Comparison of ENCODE assay signal across 12 cellular contexts in genomic region chr13:103788061-103788652, GRCh38.
DNase-seq lines count a peak whose midpoint lies in the region; ATAC-seq and TF ChIP-seq lines count a peak whose summit lies in the region.
"Had no signal": no experiment of that assay in that cellular context is flagged by ENCODE, and none has a peak within 500 bp of the region (broad histone marks: within the 10 kb centered on the region; RNA-seq: fewer than 3 reads in every experiment).

No MANE protein-coding gene starts in this region.

- H3K4me1 ChIP-seq in mammary epithelial cell (ENCODE audit: insufficient read depth, low read length) (no peaks in the 10 kb centered on the region), neuronal stem cell (ENCODE audit: control insufficient read depth in 2 of 2, insufficient read depth in 1 of 2, low read depth in 1 of 2, low read length in 2 of 2) (no peaks in the 10 kb centered on the region)

- H3K27ac Mint-ChIP-seq in MCF 10A (ENCODE audit: low read depth, unreplicated experiment) = no peak overlapping the region
- H3K27ac Mint-ChIP-seq: activated naive CD8-positive, alpha-beta T cell treated with anti-CD3 and anti-CD28 coated beads, Interleukin-2, amount 50 U/mL, for 24 hours; stimulated activated naive CD8-positive, alpha-beta T cell treated with anti-CD3 and anti-CD28 coated beads, Interleukin-15, amount 100 ng/mL, for 72 hours; T-helper 1 cell treated with Interleukin-12 subunit alpha and Interleukin-12 subunit beta and Interleukin-4 antibody, amounts not matched to agents 30 μg/mL and 1 μg/mL, for 36 hours had no signal

- CTCF ChIA-PET in MCF 10A (lab: Yijun Ruan, JAX) = interaction anchor here (0.9 kb wide), 1 partner anchor 599 kb away, joined by 4 read pairs; no protein-coding TSS in a partner anchor
- CTCF ChIA-PET in mammary epithelial cell (lab: Charles Lee; ENCODE audit: low non-redundant PET) = no interaction called here

- no peak overlapping the region for H4K91ac ChIP-seq in neuronal stem cell (ENCODE audit: low read depth, low read length, poor library complexity)

- no peak overlapping the region for H3K4ac ChIP-seq in neuronal stem cell (ENCODE audit: low read length)

- no peak for ATAC-seq in HG03457 (IDR thresholded peaks at IDR 0.05; ENCODE audit: unreplicated experiment)
- ATAC-seq: activated naive CD8-positive, alpha-beta T cell treated with anti-CD3 and anti-CD28 coated beads, Interleukin-2, amount 50 U/mL, for 24 hours; stimulated activated naive CD8-positive, alpha-beta T cell treated with anti-CD3 and anti-CD28 coated beads, Interleukin-15, amount 100 ng/mL, for 72 hours had no signal

- DNase-seq in MCF 10A (ENCODE audit: unreplicated experiment) (peak; percentile 39), mammary epithelial cell (no peak), OCI-M1 (lab: John Stamatoyannopoulos, UW) (peak; percentile 31), glomerular visceral epithelial cell (ENCODE audit: extremely low spot score) (peak; percentile 4), retinal pigment epithelial cell (ENCODE audit: low read depth) (no peak), neuronal stem cell (ENCODE audit: low spot score) (no peak)
- no peak for DNase-seq in stimulated activated CD4-positive, alpha-beta T cell treated with anti-CD3 and anti-CD28 coated beads, Interleukin-12 subunit alpha, Interleukin-12 subunit beta, amount 100 ng/mL, for 4 hours
- DNase-seq: activated naive CD8-positive, alpha-beta T cell treated with anti-CD3 and anti-CD28 coated beads, Interleukin-2, amount 50 U/mL, for 24 hours; stimulated activated naive CD8-positive, alpha-beta T cell treated with anti-CD3 and anti-CD28 coated beads, Interleukin-15, amount 100 ng/mL, for 72 hours had no signal

- in situ Hi-C loops in mammary epithelial cell (cut with MboI; ENCODE audit: low sequenced_read_pairs in 2 of 2) = no loop called here

- no peaks in the 10 kb centered on the region for H3K79me2 ChIP-seq in mammary epithelial cell (ENCODE audit: insufficient read depth, low read length)

- H3K36me3 Mint-ChIP-seq in MCF 10A (ENCODE audit: insufficient read depth, unreplicated experiment) = no peaks in the 10 kb centered on the region

- no peak overlapping the region for H4K8ac ChIP-seq in neuronal stem cell (ENCODE audit: low read depth, low read length)

- H2BK15ac ChIP-seq in neuronal stem cell (ENCODE audit: low read length) = no peak overlapping the region

- dilution Hi-C loops in mammary epithelial cell (cut with HindIII; ENCODE audit: low sequenced_read_pairs) = no loop called here

- H3K27me3 Mint-ChIP-seq in MCF 10A (ENCODE audit: insufficient read depth, unreplicated experiment) = no peaks in the 10 kb centered on the region
- H3K27me3 Mint-ChIP-seq: activated naive CD8-positive, alpha-beta T cell treated with anti-CD3 and anti-CD28 coated beads, Interleukin-2, amount 50 U/mL, for 24 hours; stimulated activated naive CD8-positive, alpha-beta T cell treated with anti-CD3 and anti-CD28 coated beads, Interleukin-15, amount 100 ng/mL, for 72 hours had no signal

- H2AK5ac ChIP-seq in neuronal stem cell (ENCODE audit: low read depth, low read length) = no peak overlapping the region

- no peak overlapping the region for H3K14ac ChIP-seq in neuronal stem cell (ENCODE audit: low read length)

- H3K9ac ChIP-seq in mammary epithelial cell (ENCODE audit: insufficient read depth, low read length) (no peak overlapping the region), neuronal stem cell (ENCODE audit: low read depth, low read length, poor library complexity) (no peak overlapping the region)

- no peak overlapping the region for H3K4me3 Mint-ChIP-seq in MCF 10A (ENCODE audit: unreplicated experiment)
- H3K4me3 Mint-ChIP-seq: activated naive CD8-positive, alpha-beta T cell treated with anti-CD3 and anti-CD28 coated beads, Interleukin-2, amount 50 U/mL, for 24 hours; stimulated activated naive CD8-positive, alpha-beta T cell treated with anti-CD3 and anti-CD28 coated beads, Interleukin-15, amount 100 ng/mL, for 72 hours; T-helper 1 cell treated with Interleukin-12 subunit alpha and Interleukin-12 subunit beta and Interleukin-4 antibody, amounts not matched to agents 30 μg/mL and 1 μg/mL, for 36 hours had no signal

- H3K36me3 ChIP-seq in mammary epithelial cell (ENCODE audit: insufficient read depth, low read length) (no peaks in the 10 kb centered on the region), neuronal stem cell (replicated peaks in 1 of 2; ENCODE audit: control insufficient read depth in 2 of 2, insufficient read depth in 2 of 2, low read length in 2 of 2) (no peaks in the 10 kb centered on the region)
- H3K36me3 ChIP-seq: neutrophil had no signal

- TF ChIP-seq CTCF in MCF 10A (IDR thresholded peaks at IDR 0.05; ENCODE audit: unreplicated experiment) = peak; percentile 19
- TF ChIP-seq CTCF in mammary epithelial cell (conservative IDR thresholded peaks at IDR 0.05 in 1 of 2, IDR thresholded peaks at IDR 0.05 in 1 of 2; ENCODE audit: extremely low read depth in 1 of 2, insufficient read depth in 1 of 2, low read depth in 1 of 2, low read length in 2 of 2) = peak in 1 of 2 donors; percentile 31
- peak; percentile 50 for TF ChIP-seq CTCF in retinal pigment epithelial cell (conservative IDR thresholded peaks at IDR 0.05; ENCODE audit: low read depth, low read length)

- no peak overlapping the region for H3K27ac ChIP-seq in mammary epithelial cell (ENCODE audit: insufficient read depth, low read depth, low read length)
- H3K27ac ChIP-seq in neuronal stem cell (replicated peaks; ENCODE audit: low read length) = no peak overlapping the region
- H3K27ac ChIP-seq: neutrophil had no signal

- H3K23ac ChIP-seq in neuronal stem cell (ENCODE audit: low read depth, low read length, poor library complexity) = no peak overlapping the region

- no peak overlapping the region for H3K4me2 ChIP-seq in mammary epithelial cell (ENCODE audit: insufficient read depth, low read depth, low read length)
- no peak overlapping the region for H3K4me2 ChIP-seq in neuronal stem cell (ENCODE audit: insufficient read depth, low read length, poor library complexity, severe bottlenecking)

- POLR2A ChIA-PET in MCF 10A (lab: Yijun Ruan, JAX) = no interaction called here

- 59% methylated on average over 2 of the region's 2 CpGs for WGBS in mammary epithelial cell (ENCODE audit: low coverage, missing lambda C conversion rate)
- WGBS in neuronal stem cell (ENCODE audit: extremely low coverage in 2 of 2, insufficient read length in 2 of 2, insufficient replicate concordance in 1 of 2), 2 donors = no CpG with 5 or more reads among the region's 2 CpGs

- H2BK12ac ChIP-seq in neuronal stem cell (ENCODE audit: low read length) = no peak overlapping the region

- no peak overlapping the region for H2BK120ac ChIP-seq in neuronal stem cell (ENCODE audit: low read depth, low read length)

- no peaks in the 10 kb centered on the region for H4K20me1 ChIP-seq in mammary epithelial cell (ENCODE audit: insufficient read depth, low read length)

- H3K27me3 ChIP-seq in mammary epithelial cell (ENCODE audit: insufficient read depth, low read length) (no peaks in the 10 kb centered on the region), neuronal stem cell (ENCODE audit: control insufficient read depth in 3 of 3, insufficient read depth in 3 of 3, low read depth in 1 of 3, low read length in 3 of 3) (no peaks in the 10 kb centered on the region)
- H3K27me3 ChIP-seq: neutrophil had no signal

- H2BK5ac ChIP-seq in neuronal stem cell (ENCODE audit: low read length) = no peak overlapping the region

- no peaks in the 10 kb centered on the region for H3K9me3 Mint-ChIP-seq in MCF 10A (ENCODE audit: unreplicated experiment)
- H3K9me3 Mint-ChIP-seq: activated naive CD8-positive, alpha-beta T cell treated with anti-CD3 and anti-CD28 coated beads, Interleukin-2, amount 50 U/mL, for 24 hours; T-helper 1 cell treated with Interleukin-12 subunit alpha and Interleukin-12 subunit beta and Interleukin-4 antibody, amounts not matched to agents 30 μg/mL and 1 μg/mL, for 36 hours had no signal

- H2AFZ ChIP-seq in mammary epithelial cell (ENCODE audit: low read depth, low read length) (no peak overlapping the region), neuronal stem cell (ENCODE audit: low read length) (no peak overlapping the region)

- H3K4me3 ChIP-seq in mammary epithelial cell (replicated peaks in 1 of 3; ENCODE audit: insufficient read depth in 1 of 3, low read depth in 2 of 3, low read length in 3 of 3) (no peak overlapping the region), retinal pigment epithelial cell (ENCODE audit: low read length) (no peak overlapping the region), neuronal stem cell (ENCODE audit: low read length in 2 of 2) (no peak overlapping the region)

- H3K79me1 ChIP-seq in neuronal stem cell (ENCODE audit: low read depth, low read length) = no peaks in the 10 kb centered on the region

- H3K18ac ChIP-seq in neuronal stem cell (ENCODE audit: low read length) = no peak overlapping the region

- BruUV-seq in MCF 10A (replicated peaks; lab: Mats Ljungman, UMichigan) (no TSS peak), mammary epithelial cell (replicated peaks; lab: Mats Ljungman, UMichigan) (no TSS peak)

- intact Hi-C loops in MCF 10A (cut with micrococcal nuclease) (no loop called here), mammary epithelial cell (cut with micrococcal nuclease) (no loop called here)

- H3K9me3 ChIP-seq in mammary epithelial cell (replicated peaks; ENCODE audit: insufficient read depth, low read length) = no peaks in the 10 kb centered on the region
- H3K9me3 ChIP-seq in neuronal stem cell (replicated peaks in 1 of 2; ENCODE audit: control insufficient read depth in 2 of 2, insufficient read depth in 1 of 2, low read depth in 1 of 2, low read length in 2 of 2) = peaks cover 0 to 5% of the 10 kb centered on the region in 2 donors
- H3K9me3 ChIP-seq: neutrophil had no signal

- H3K4me1 Mint-ChIP-seq in MCF 10A (ENCODE audit: insufficient read depth, unreplicated experiment) = no peaks in the 10 kb centered on the region
- H3K4me1 Mint-ChIP-seq: activated naive CD8-positive, alpha-beta T cell treated with anti-CD3 and anti-CD28 coated beads, Interleukin-2, amount 50 U/mL, for 24 hours; stimulated activated naive CD8-positive, alpha-beta T cell treated with anti-CD3 and anti-CD28 coated beads, Interleukin-15, amount 100 ng/mL, for 72 hours had no signal

Comparison
In these comparisons a context has a peak if more than half of its experiments do, and no peak if none do; other contexts are left out.
1. DNase-seq: peak in MCF 10A (single experiment), OCI-M1 (single experiment) and glomerular visceral epithelial cell (single experiment); none in mammary epithelial cell (single experiment), retinal pigment epithelial cell (single experiment), stimulated activated CD4-positive, alpha-beta T cell treated with anti-CD3 and anti-CD28 coated beads, Interleukin-12 subunit alpha, Interleukin-12 subunit beta, amount 100 ng/mL, for 4 hours (single experiment) and neuronal stem cell (single experiment).